In genomic region chr20:1118004-1118335, GRCh38 we compare ENCODE assay signal across 8 cellular contexts. TPM values are rescaled to one million over a fixed set of nuclear protein-coding genes. Genes with fewer than 3 reads are reported as not detected.
DNase-seq lines count a peak whose midpoint lies in the region; ATAC-seq and TF ChIP-seq lines count a peak whose summit lies in the region.

No MANE protein-coding gene starts in this region.

- peak overlapping the region; percentile 80 for H3K9ac ChIP-seq in SU-DHL-6 (ENCODE audit: low read length)

- no peaks in the 10 kb centered on the region for H4K20me1 ChIP-seq in SU-DHL-6 (ENCODE audit: low read depth, low read length)

- no peaks in the 10 kb centered on the region for H3K9me2 ChIP-seq in SU-DHL-6 (replicated peaks; ENCODE audit: insufficient read depth, low read length)

- H2AFZ ChIP-seq in SU-DHL-6 (ENCODE audit: low read depth, low read length, severe bottlenecking), result peak overlapping the region; percentile 65

- no peak for ATAC-seq in GM18873 (IDR thresholded peaks at IDR 0.05; ENCODE audit: low FRiP score, unreplicated experiment)

- TF ChIP-seq CTCF in GM12875 (IDR thresholded peaks at IDR 0.05; ENCODE audit: borderline replicate concordance, insufficient read depth, low read depth, low read length) (no peak), SU-DHL-6 (IDR thresholded peaks at IDR 0.05; ENCODE audit: insufficient read depth, low read length, poor library complexity, severe bottlenecking) (no peak), fibroblast of the aortic adventitia (IDR thresholded peaks at IDR 0.05; ENCODE audit: insufficient read depth, low read length) (no peak)

- peak overlapping the region; percentile 84 for H3K4me3 ChIP-seq in GM12875 (ENCODE audit: low read depth, low read length)
- H3K4me3 ChIP-seq in SU-DHL-6 (ENCODE audit: insufficient read depth, low read length, poor library complexity, severe bottlenecking), result peak overlapping the region; percentile 85
- H3K4me3 ChIP-seq in fibroblast of the aortic adventitia (ENCODE audit: low read depth, low read length), result peak overlapping the region; percentile 99
- H3K4me3 ChIP-seq in skeletal muscle cell (ENCODE audit: low read depth, low read length), result peak overlapping the region; percentile 99

- no peak overlapping the region for H3K27ac ChIP-seq in SU-DHL-6 (ENCODE audit: low read depth, low read length)

- H3K36me3 ChIP-seq in SU-DHL-6 (ENCODE audit: low read length), result no peaks in the 10 kb centered on the region

- no peaks in the 10 kb centered on the region for H3K9me3 ChIP-seq in SU-DHL-6 (ENCODE audit: insufficient read depth, low read length)

- DNase-seq in fibroblast of the aortic adventitia (ENCODE audit: low read depth), result no peak
- DNase-seq in skeletal muscle cell (ENCODE audit: low read depth), result no peak
- no peak for DNase-seq in NCI-H187 (lab: John Stamatoyannopoulos, UW)
- no peak for DNase-seq in OCI-M2 (lab: John Stamatoyannopoulos, UW; ENCODE audit: unreplicated experiment)
- no peak for DNase-seq in iPS-NIHi7 (ENCODE audit: extremely low spot score)

- H3K27me3 ChIP-seq in SU-DHL-6 (ENCODE audit: low read length), result no peaks in the 10 kb centered on the region

- no peaks in the 10 kb centered on the region for H3F3A ChIP-seq in SU-DHL-6 (ENCODE audit: insufficient read depth)

- H3K4me2 ChIP-seq in SU-DHL-6 (ENCODE audit: low read depth, low read length, poor library complexity, severe bottlenecking), result peak overlapping the region; percentile 97

- peaks cover 45% of the 10 kb centered on the region for H3K79me2 ChIP-seq in SU-DHL-6 (ENCODE audit: insufficient read depth, low read length)

RNA-seq across cellular contexts. Expression of gene PSMF1, which starts 0.4 kb away (rescaled TPM):
- 62.1 and 142 TPM in 2 replicates for total RNA-seq in fibroblast of the aortic adventitia (ENCODE audit: low replicate concordance)
